In the genomic region with DNA sequence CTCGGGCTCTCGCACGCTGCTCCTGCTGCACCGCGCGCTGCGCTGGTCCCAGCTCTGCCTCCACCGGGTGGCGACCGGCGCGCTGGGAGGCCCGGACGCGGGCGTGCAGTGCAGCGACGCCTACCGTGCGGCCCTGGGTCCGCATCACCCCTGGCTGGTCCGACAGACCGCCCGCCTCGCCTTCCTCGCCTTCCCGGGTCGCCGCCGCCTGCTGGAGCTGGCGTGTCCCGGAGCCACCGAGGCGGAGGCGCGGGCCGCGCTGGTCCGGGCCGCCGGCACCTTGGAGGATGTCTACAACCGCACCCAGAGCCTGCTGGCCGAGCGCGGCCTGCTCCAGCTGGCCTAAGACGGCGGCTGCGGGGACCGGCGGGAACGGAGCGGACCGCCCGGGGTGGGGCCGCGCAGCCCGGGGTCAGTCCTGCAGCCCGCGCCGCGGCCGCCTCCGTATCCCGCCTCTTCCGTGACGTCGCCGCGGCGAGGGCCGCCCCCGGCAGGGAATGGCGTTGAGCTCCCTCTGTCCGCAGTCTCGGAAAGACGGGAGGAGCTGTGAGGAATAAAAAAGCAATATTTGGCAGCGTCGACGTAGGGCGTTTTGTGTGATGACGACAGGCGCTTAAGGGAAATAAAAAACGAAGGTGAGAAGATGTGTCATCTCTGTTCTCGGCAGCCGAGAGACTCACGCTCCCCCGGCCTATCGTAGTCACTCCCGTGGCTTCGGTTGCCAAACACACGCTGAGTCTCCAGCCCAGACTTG, we compare ENCODE assay signal across 1 cellular context.
A peak's percentile ranks its signal among the peaks of the same experiment; 100 is the strongest.
TF ChIP-seq lines count a peak whose summit lies in the region.

No MANE protein-coding gene starts in this region.

TF ChIP-seq in K562, 482 proteins besides CTCF, POLR2A, EP300 and RAD21 (continued from another document and continues in another):
- TF ChIP-seq, protein P1, sequence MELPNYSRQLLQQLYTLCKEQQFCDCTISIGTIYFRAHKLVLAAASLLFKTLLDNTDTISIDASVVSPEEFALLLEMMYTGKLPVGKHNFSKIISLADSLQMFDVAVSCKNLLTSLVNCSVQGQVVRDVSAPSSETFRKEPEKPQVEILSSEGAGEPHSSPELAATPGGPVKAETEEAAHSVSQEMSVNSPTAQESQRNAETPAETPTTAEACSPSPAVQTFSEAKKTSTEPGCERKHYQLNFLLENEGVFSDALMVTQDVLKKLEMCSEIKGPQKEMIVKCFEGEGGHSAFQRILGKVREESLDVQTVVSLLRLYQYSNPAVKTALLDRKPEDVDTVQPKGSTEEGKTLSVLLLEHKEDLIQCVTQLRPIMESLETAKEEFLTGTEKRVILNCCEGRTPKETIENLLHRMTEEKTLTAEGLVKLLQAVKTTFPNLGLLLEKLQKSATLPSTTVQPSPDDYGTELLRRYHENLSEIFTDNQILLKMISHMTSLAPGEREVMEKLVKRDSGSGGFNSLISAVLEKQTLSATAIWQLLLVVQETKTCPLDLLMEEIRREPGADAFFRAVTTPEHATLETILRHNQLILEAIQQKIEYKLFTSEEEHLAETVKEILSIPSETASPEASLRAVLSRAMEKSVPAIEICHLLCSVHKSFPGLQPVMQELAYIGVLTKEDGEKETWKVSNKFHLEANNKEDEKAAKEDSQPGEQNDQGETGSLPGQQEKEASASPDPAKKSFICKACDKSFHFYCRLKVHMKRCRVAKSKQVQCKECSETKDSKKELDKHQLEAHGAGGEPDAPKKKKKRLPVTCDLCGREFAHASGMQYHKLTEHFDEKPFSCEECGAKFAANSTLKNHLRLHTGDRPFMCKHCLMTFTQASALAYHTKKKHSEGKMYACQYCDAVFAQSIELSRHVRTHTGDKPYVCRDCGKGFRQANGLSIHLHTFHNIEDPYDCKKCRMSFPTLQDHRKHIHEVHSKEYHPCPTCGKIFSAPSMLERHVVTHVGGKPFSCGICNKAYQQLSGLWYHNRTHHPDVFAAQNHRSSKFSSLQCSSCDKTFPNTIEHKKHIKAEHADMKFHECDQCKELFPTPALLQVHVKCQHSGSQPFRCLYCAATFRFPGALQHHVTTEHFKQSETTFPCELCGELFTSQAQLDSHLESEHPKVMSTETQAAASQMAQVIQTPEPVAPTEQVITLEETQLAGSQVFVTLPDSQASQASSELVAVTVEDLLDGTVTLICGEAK (IDR thresholded peaks at IDR 0.05): 0 out of 2 replicates have a peak, but pooled peaks have one; percentile 48
- TF ChIP-seq, protein P1 (CRISPR knock-in tag; IDR thresholded peaks at IDR 0.05): no peak
- TF ChIP-seq EZH2 (IDR thresholded peaks at IDR 0.05; ENCODE audit: borderline replicate concordance, low read depth, low read length) (no peak), TAF1 (IDR thresholded peaks at IDR 0.05; ENCODE audit: control insufficient read depth, extremely low read depth, insufficient read depth, low read length, severe bottlenecking) (peak; percentile 12), YBX1 (IDR thresholded peaks at IDR 0.05) (no peak), SMAD4 (CRISPR knock-in tag; conservative IDR thresholded peaks at IDR 0.05) (peak; percentile 83), ZSCAN32 (CRISPR knock-in tag; IDR thresholded peaks at IDR 0.05) (no peak), ZNF699 (CRISPR knock-in tag; IDR thresholded peaks at IDR 0.05; ENCODE audit: insufficient replicate concordance) (no peak), ASH1L (IDR thresholded peaks at IDR 0.05; ENCODE audit: borderline replicate concordance, low read depth, partially characterized antibody) (no peak), ZBTB1 (CRISPR knock-in tag; IDR thresholded peaks at IDR 0.05; ENCODE audit: borderline replicate concordance, low read depth) (peak; percentile 77), CCNT2 (IDR thresholded peaks at IDR 0.05; ENCODE audit: borderline replicate concordance, extremely low read depth, insufficient read length, low read depth, low read length) (no peak), KLF16 (IDR thresholded peaks at IDR 0.05) (no peak), LARP7 (IDR thresholded peaks at IDR 0.05) (no peak), ZNF23 (CRISPR knock-in tag; IDR thresholded peaks at IDR 0.05) (no peak), ZNF79 (CRISPR knock-in tag; IDR thresholded peaks at IDR 0.05; ENCODE audit: low read depth) (no peak), MEF2A (IDR thresholded peaks at IDR 0.05; ENCODE audit: control insufficient read depth, low read depth, low read length) (no peak), PHF20 (IDR thresholded peaks at IDR 0.05; ENCODE audit: partially characterized antibody) (peak; percentile 53), PCBP2 (IDR thresholded peaks at IDR 0.05; ENCODE audit: low read depth, low read length, poor library complexity, severe bottlenecking) (no peak), SMARCB1 (IDR thresholded peaks at IDR 0.05; ENCODE audit: insufficient read length, low read depth) (no peak), HNRNPH1 (optimal IDR thresholded peaks at IDR 0.05; ENCODE audit: low read depth, low read length) (no peak), MTA3 (IDR thresholded peaks at IDR 0.05; ENCODE audit: borderline replicate concordance) (peak; percentile 90; the same call in 1 of the 2 replicates), CHCHD3 (CRISPR knock-in tag; IDR thresholded peaks at IDR 0.05) (no peak), CEBPB (tag; IDR thresholded peaks at IDR 0.05) (no peak), PML (IDR thresholded peaks at IDR 0.05; ENCODE audit: low read length) (no peak; the same call in 1 of the 2 replicates), BRD4 (IDR thresholded peaks at IDR 0.05) (no peak), HMGN3 (IDR thresholded peaks at IDR 0.05; ENCODE audit: borderline replicate concordance, extremely low read depth, insufficient read length, low read depth, low read length) (no peak), NFIX (CRISPR knock-in tag; IDR thresholded peaks at IDR 0.05; ENCODE audit: low read depth) (no peak)
- TF ChIP-seq, protein P2, sequence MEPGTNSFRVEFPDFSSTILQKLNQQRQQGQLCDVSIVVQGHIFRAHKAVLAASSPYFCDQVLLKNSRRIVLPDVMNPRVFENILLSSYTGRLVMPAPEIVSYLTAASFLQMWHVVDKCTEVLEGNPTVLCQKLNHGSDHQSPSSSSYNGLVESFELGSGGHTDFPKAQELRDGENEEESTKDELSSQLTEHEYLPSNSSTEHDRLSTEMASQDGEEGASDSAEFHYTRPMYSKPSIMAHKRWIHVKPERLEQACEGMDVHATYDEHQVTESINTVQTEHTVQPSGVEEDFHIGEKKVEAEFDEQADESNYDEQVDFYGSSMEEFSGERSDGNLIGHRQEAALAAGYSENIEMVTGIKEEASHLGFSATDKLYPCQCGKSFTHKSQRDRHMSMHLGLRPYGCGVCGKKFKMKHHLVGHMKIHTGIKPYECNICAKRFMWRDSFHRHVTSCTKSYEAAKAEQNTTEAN (CRISPR knock-in tag; IDR thresholded peaks at IDR 0.05): 0 out of 2 replicates have a peak, but pooled peaks have one; percentile 34
- TF ChIP-seq, protein P3, sequence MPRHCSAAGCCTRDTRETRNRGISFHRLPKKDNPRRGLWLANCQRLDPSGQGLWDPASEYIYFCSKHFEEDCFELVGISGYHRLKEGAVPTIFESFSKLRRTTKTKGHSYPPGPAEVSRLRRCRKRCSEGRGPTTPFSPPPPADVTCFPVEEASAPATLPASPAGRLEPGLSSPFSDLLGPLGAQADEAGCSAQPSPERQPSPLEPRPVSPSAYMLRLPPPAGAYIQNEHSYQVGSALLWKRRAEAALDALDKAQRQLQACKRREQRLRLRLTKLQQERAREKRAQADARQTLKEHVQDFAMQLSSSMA (CRISPR knock-in tag; IDR thresholded peaks at IDR 0.05): 0 out of 2 replicates have a peak, but pooled peaks have one; percentile 12
- TF ChIP-seq, protein P4, sequence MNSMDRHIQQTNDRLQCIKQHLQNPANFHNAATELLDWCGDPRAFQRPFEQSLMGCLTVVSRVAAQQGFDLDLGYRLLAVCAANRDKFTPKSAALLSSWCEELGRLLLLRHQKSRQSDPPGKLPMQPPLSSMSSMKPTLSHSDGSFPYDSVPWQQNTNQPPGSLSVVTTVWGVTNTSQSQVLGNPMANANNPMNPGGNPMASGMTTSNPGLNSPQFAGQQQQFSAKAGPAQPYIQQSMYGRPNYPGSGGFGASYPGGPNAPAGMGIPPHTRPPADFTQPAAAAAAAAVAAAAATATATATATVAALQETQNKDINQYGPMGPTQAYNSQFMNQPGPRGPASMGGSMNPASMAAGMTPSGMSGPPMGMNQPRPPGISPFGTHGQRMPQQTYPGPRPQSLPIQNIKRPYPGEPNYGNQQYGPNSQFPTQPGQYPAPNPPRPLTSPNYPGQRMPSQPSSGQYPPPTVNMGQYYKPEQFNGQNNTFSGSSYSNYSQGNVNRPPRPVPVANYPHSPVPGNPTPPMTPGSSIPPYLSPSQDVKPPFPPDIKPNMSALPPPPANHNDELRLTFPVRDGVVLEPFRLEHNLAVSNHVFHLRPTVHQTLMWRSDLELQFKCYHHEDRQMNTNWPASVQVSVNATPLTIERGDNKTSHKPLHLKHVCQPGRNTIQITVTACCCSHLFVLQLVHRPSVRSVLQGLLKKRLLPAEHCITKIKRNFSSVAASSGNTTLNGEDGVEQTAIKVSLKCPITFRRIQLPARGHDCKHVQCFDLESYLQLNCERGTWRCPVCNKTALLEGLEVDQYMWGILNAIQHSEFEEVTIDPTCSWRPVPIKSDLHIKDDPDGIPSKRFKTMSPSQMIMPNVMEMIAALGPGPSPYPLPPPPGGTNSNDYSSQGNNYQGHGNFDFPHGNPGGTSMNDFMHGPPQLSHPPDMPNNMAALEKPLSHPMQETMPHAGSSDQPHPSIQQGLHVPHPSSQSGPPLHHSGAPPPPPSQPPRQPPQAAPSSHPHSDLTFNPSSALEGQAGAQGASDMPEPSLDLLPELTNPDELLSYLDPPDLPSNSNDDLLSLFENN (IDR thresholded peaks at IDR 0.05; ENCODE audit: low read depth in 2 of 2, low read length in 2 of 2): no peak
- TF ChIP-seq, protein P5, sequence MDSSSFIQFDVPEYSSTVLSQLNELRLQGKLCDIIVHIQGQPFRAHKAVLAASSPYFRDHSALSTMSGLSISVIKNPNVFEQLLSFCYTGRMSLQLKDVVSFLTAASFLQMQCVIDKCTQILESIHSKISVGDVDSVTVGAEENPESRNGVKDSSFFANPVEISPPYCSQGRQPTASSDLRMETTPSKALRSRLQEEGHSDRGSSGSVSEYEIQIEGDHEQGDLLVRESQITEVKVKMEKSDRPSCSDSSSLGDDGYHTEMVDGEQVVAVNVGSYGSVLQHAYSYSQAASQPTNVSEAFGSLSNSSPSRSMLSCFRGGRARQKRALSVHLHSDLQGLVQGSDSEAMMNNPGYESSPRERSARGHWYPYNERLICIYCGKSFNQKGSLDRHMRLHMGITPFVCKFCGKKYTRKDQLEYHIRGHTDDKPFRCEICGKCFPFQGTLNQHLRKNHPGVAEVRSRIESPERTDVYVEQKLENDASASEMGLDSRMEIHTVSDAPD (CRISPR knock-in tag; IDR thresholded peaks at IDR 0.05): no peak
- TF ChIP-seq, protein P6, sequence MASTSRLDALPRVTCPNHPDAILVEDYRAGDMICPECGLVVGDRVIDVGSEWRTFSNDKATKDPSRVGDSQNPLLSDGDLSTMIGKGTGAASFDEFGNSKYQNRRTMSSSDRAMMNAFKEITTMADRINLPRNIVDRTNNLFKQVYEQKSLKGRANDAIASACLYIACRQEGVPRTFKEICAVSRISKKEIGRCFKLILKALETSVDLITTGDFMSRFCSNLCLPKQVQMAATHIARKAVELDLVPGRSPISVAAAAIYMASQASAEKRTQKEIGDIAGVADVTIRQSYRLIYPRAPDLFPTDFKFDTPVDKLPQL (IDR thresholded peaks at IDR 0.05; ENCODE audit: extremely low read depth, insufficient read length): no peak
- TF ChIP-seq, protein P7, sequence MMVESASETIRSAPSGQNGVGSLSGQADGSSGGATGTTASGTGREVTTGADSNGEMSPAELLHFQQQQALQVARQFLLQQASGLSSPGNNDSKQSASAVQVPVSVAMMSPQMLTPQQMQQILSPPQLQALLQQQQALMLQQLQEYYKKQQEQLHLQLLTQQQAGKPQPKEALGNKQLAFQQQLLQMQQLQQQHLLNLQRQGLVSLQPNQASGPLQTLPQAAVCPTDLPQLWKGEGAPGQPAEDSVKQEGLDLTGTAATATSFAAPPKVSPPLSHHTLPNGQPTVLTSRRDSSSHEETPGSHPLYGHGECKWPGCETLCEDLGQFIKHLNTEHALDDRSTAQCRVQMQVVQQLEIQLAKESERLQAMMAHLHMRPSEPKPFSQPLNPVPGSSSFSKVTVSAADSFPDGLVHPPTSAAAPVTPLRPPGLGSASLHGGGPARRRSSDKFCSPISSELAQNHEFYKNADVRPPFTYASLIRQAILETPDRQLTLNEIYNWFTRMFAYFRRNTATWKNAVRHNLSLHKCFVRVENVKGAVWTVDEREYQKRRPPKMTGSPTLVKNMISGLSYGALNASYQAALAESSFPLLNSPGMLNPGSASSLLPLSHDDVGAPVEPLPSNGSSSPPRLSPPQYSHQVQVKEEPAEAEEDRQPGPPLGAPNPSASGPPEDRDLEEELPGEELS (CRISPR knock-in tag; IDR thresholded peaks at IDR 0.05; ENCODE audit: borderline replicate concordance): no peak
